Comparison of ENCODE assay signal across 8 cellular contexts in genomic region chr19:927044-927706, GRCh38. TPM values are rescaled to one million over a fixed set of nuclear protein-coding genes. Genes with fewer than 3 reads are reported as not detected.
A peak's percentile ranks its signal among the peaks of the same experiment; 100 is the strongest.
DNase-seq lines count a peak whose midpoint lies in the region; ATAC-seq and TF ChIP-seq lines count a peak whose summit lies in the region.

No MANE protein-coding gene starts in this region.

- H3K27ac ChIP-seq in VCaP (peak overlapping the region; percentile 87), heart left ventricle (peak overlapping the region in 11 of 12 donors; percentile 53 to 93 (median 82)), gastrocnemius medialis (peak overlapping the region; percentile 74 to 91 (median 86))

- intact Hi-C loops in heart left ventricle (cut with DNase I), result loop anchor here in 2 of 10 donors (10.0 kb wide), 2 partner anchors 258 to 318 kb away; partner anchors contain the start of genes ATP5F1D (in 1 of the 2) and MIDN (in 1 of the 2)
- intact Hi-C loops in gastrocnemius medialis (cut with DNase I; ENCODE audit: low total_unique reads), result loop anchor here (5.0 to 10.0 kb wide), 2 partner anchors 262 to 265 kb away; partner anchors contain the start of gene RNF126

- no peak for DNase-seq in T-helper 2 cell treated with Interferon-gamma antibody and Interleukin-4, amounts not matched to agents 5 μg/mL and 100 μg/mL, for 36 hours (ENCODE audit: low spot score)
- DNase-seq in T-helper 2 cell (no peak), heart left ventricle (peak; percentile 54 to 85 (median 75)), gastrocnemius medialis (peak; percentile 44 to 65), NCI-H345 (lab: John Stamatoyannopoulos, UW) (no peak)
- no peak for DNase-seq in stimulated activated CD4-positive, alpha-beta T cell treated with anti-CD3 and anti-CD28 coated beads, Interleukin-2, amount 100 ng/mL, for 24 hours

- peak overlapping the region; percentile 81 for H3K4me3 Mint-ChIP-seq in T-helper 2 cell treated with Interferon-gamma antibody and Interleukin-4, amounts not matched to agents 5 μg/mL and 100 μg/mL, for 36 hours

- H3K4me3 ChIP-seq in heart left ventricle, result peak overlapping the region; percentile 54 to 96 (median 86)
- H3K4me3 ChIP-seq in gastrocnemius medialis, result peak overlapping the region; percentile 86 to 96 (median 93)

- in situ Hi-C loops in gastrocnemius medialis (cut with MboI; ENCODE audit: low sequenced_read_pairs in 4 of 4), result loop anchor here in 1 of 4 donors (10.0 kb wide), 1 partner anchor 152 kb away; no protein-coding TSS in a partner anchor

- H3K36me3 Mint-ChIP-seq in T-helper 2 cell treated with Interferon-gamma antibody and Interleukin-4, amounts not matched to agents 5 μg/mL and 100 μg/mL, for 36 hours (ENCODE audit: low read depth), result peaks cover 3% of the 10 kb centered on the region

- peaks cover 0 to 35% (median 16%) of the 10 kb centered on the region in 12 donors for H3K4me1 ChIP-seq in heart left ventricle
- peaks cover 5 to 19% of the 10 kb centered on the region in 2 donors for H3K4me1 ChIP-seq in gastrocnemius medialis

- TF ChIP-seq POLR2A in heart left ventricle (IDR thresholded peaks at IDR 0.05), result no peak
- TF ChIP-seq POLR2A in gastrocnemius medialis (IDR thresholded peaks at IDR 0.05), result no peak

- H3K36me3 ChIP-seq in heart left ventricle, result peaks cover 0 to 9% (median 0%) of the 10 kb centered on the region in 9 donors
- no peaks in the 10 kb centered on the region for H3K36me3 ChIP-seq in gastrocnemius medialis

- no peaks in the 10 kb centered on the region for H3K27me3 Mint-ChIP-seq in T-helper 2 cell treated with Interferon-gamma antibody and Interleukin-4, amounts not matched to agents 5 μg/mL and 100 μg/mL, for 36 hours (ENCODE audit: low read depth)

- TF ChIP-seq CTCF in VCaP (conservative IDR thresholded peaks at IDR 0.05) (no peak), heart left ventricle (IDR thresholded peaks at IDR 0.05) (no peak), gastrocnemius medialis (IDR thresholded peaks at IDR 0.05 in 4 of 5, conservative IDR thresholded peaks at IDR 0.05 in 1 of 5) (no peak)

- H3K9me3 ChIP-seq in heart left ventricle, result no peaks in the 10 kb centered on the region
- no peaks in the 10 kb centered on the region for H3K9me3 ChIP-seq in gastrocnemius medialis

- H3K27ac Mint-ChIP-seq in T-helper 2 cell treated with Interferon-gamma antibody and Interleukin-4, amounts not matched to agents 5 μg/mL and 100 μg/mL, for 36 hours, result peak overlapping the region; percentile 80

- 1 to 7% (median 5%) methylated on average over 12 to 28 of the region's 28 CpGs for WGBS in heart left ventricle, 4 donors

- H3K9me3 Mint-ChIP-seq in T-helper 2 cell treated with Interferon-gamma antibody and Interleukin-4, amounts not matched to agents 5 μg/mL and 100 μg/mL, for 36 hours, result no peaks in the 10 kb centered on the region

- peaks cover 4% of the 10 kb centered on the region for H3K4me1 Mint-ChIP-seq in T-helper 2 cell treated with Interferon-gamma antibody and Interleukin-4, amounts not matched to agents 5 μg/mL and 100 μg/mL, for 36 hours (ENCODE audit: low read depth)

- peak in 2 of 4 donors; percentile 21 to 35 for ATAC-seq in heart left ventricle
- ATAC-seq in gastrocnemius medialis, result no peak
- no peak for ATAC-seq in HG02763 (IDR thresholded peaks at IDR 0.05; ENCODE audit: unreplicated experiment)

- H3K27me3 ChIP-seq in heart left ventricle (no peaks in the 10 kb centered on the region), gastrocnemius medialis (no peaks in the 10 kb centered on the region)

RNA-seq across cellular contexts. Expression of gene ARID3A, which starts 1.3 kb away (rescaled TPM):
- total RNA-seq in heart left ventricle (10 to 100 TPM in 1 of 9 donors, 1 to 10 TPM in 8; 1.9 to 15.7 (median 5.8) TPM), gastrocnemius medialis (1 to 10 TPM; 1.8 to 9.9 (median 7.8) TPM)
- polyA plus RNA-seq in heart left ventricle, result 1 to 10 TPM; 3.9 to 5.9 TPM

RNA-seq across cellular contexts. Expression of gene KISS1R, which starts 10.0 kb away (rescaled TPM):
- total RNA-seq in heart left ventricle, result not detected
- polyA plus RNA-seq in heart left ventricle, result not detected
- total RNA-seq in gastrocnemius medialis, result not detected

RNA-seq across cellular contexts. Expression of gene R3HDM4, which starts 14.2 kb away (rescaled TPM):
- total RNA-seq in heart left ventricle (10 to 100 TPM; 17.1 to 35.5 (median 23.8) TPM), gastrocnemius medialis (10 to 100 TPM; 37.2 to 49.1 (median 44.3) TPM)
- 10 to 100 TPM; 30.4 to 47.1 TPM for polyA plus RNA-seq in heart left ventricle

RNA-seq across cellular contexts. Expression of gene RNU6-9, which starts 33.9 kb away (rescaled TPM):
- total RNA-seq in heart left ventricle (not detected), gastrocnemius medialis (not detected)
- polyA plus RNA-seq in heart left ventricle, result not detected

RNA-seq across cellular contexts. Expression of gene MED16, which starts 34.2 kb away (rescaled TPM):
- total RNA-seq in heart left ventricle (10 to 100 TPM; 17.5 to 41.9 (median 28.5) TPM), gastrocnemius medialis (10 to 100 TPM; 22.0 to 67.6 (median 54.6) TPM)
- polyA plus RNA-seq in heart left ventricle, result 10 to 100 TPM; 19.8 to 25.6 TPM

Comparison
In these comparisons a context has a peak if more than half of its experiments do, and no peak if none do; other contexts are left out.
1. DNase-seq: peak in heart left ventricle (5 of 5) and gastrocnemius medialis (2 of 2); none in T-helper 2 cell treated with Interferon-gamma antibody and Interleukin-4, amounts not matched to agents 5 μg/mL and 100 μg/mL, for 36 hours (single experiment), T-helper 2 cell (0 of 5), NCI-H345 (single experiment) and stimulated activated CD4-positive, alpha-beta T cell treated with anti-CD3 and anti-CD28 coated beads, Interleukin-2, amount 100 ng/mL, for 24 hours (0 of 2).
2. Peak in every context shown above with its lines, with median percentiles within 50 percentile points of each other: H3K27ac ChIP-seq.